Comparison of ENCODE assay signal across 14 cellular contexts in genomic region chr5:14141764-14142163, GRCh38. TPM values are rescaled to one million over a fixed set of nuclear protein-coding genes. Genes with fewer than 3 reads are reported as not detected.
A peak's percentile ranks its signal among the peaks of the same experiment; 100 is the strongest.
DNase-seq lines count a peak whose midpoint lies in the region; ATAC-seq, FAIRE-seq and TF ChIP-seq lines count a peak whose summit lies in the region.
"Had no signal": no experiment of that assay in that cellular context is flagged by ENCODE, and none has a peak within 500 bp of the region (broad histone marks: within the 10 kb centered on the region; RNA-seq: fewer than 3 reads in every experiment).

No MANE protein-coding gene starts in this region.

- TF ChIP-seq POLR2A in GM12878 (IDR thresholded peaks at IDR 0.05; ENCODE audit: low read depth, low read length): no peak

- POLR2A ChIA-PET in BJ (lab: Charles Lee) (interaction anchor here (0.5 kb wide), 1 partner anchor 130 kb away, joined by 3 read pairs; no protein-coding TSS in a partner anchor), GM12878 (lab: Charles Lee) (interaction anchor here (1.2 to 22.7 kb wide), 2 partner anchors 33 to 71 kb away, joined by 6 to 347 read pairs; no protein-coding TSS in a partner anchor)

- no peak for FAIRE-seq in GM12878 (lab: Jason Lieb, UNC)
- FAIRE-seq: bronchial epithelial cell, TTC549 had no signal

- ATAC-seq in GM12878 (no peak), GM18907 (IDR thresholded peaks at IDR 0.05; ENCODE audit: unreplicated experiment) (no peak), HG03108 (IDR thresholded peaks at IDR 0.05; ENCODE audit: unreplicated experiment) (no peak), GM18511 (IDR thresholded peaks at IDR 0.05; ENCODE audit: unreplicated experiment) (no peak)
- ATAC-seq: HCT116 had no signal

- H3K9ac ChIP-seq in HUES48 (ENCODE audit: low read depth, low read length) (no peak overlapping the region), GM12878 (ENCODE audit: control insufficient read depth, insufficient read depth, low read length) (no peak overlapping the region)

- 13% methylated on average over 3 of the region's 3 CpGs for WGBS in GM12878 (ENCODE audit: insufficient coverage, insufficient replicate concordance, low lambda C conversion rate, missing lambda C conversion rate)

- H3K36me3 ChIP-seq in BJ (ENCODE audit: control insufficient read depth, insufficient read depth, low read length) (no peaks in the 10 kb centered on the region; the same call in 1 of the 2 replicates), HUES48 (ENCODE audit: control insufficient read depth, insufficient read depth, low read length) (no peaks in the 10 kb centered on the region), GM12878 (ENCODE audit: control insufficient read depth in 2 of 2, insufficient read depth in 2 of 2, low read length in 1 of 2) (no peaks in the 10 kb centered on the region)

- peaks cover 6% of the 10 kb centered on the region for H3K9me3 Mint-ChIP-seq in nephron
- H3K9me3 Mint-ChIP-seq: activated T-cell treated with anti-CD3 and anti-CD28 coated beads, Interleukin-2, amount 50 U/mL, for 24 hours had no signal

- H3K36me3 Mint-ChIP-seq in nephron (ENCODE audit: low read depth): no peaks in the 10 kb centered on the region

- in situ Hi-C loops in GM12878 (cut with MboI): no loop called here

- DNase-seq in BJ (ENCODE audit: low read depth) (no peak), GM12878 (ENCODE audit: low read depth, low spot score) (no peak), anterior cingulate cortex (lab: John Stamatoyannopoulos, UW) (no peak)
- DNase-seq: activated T-cell treated with anti-CD3 and anti-CD28 coated beads, Interleukin-2, amount 50 U/mL, for 24 hours; KG1; NCI-H2227 treated with DMSO at 0.1 percent for 48 hours had no signal

- H3K27me3 ChIP-seq in BJ (ENCODE audit: control insufficient read depth, insufficient read depth, low read length): no peaks in the 10 kb centered on the region
- H3K27me3 ChIP-seq in HUES48 (ENCODE audit: control insufficient read depth, insufficient read depth, low read length): peaks cover 7% of the 10 kb centered on the region
- H3K27me3 ChIP-seq in GM12878 (replicated peaks in 1 of 2; ENCODE audit: control insufficient read depth in 2 of 2, insufficient read depth in 2 of 2, low read length in 1 of 2): no peaks in the 10 kb centered on the region

- H3K4me3 ChIP-seq in BJ (ENCODE audit: low read depth, low read length): peak overlapping the region; percentile 96; the same call in 1 of the 2 replicates
- peak overlapping the region; percentile 88 for H3K4me3 ChIP-seq in HUES48 (ENCODE audit: low read depth, low read length)
- H3K4me3 ChIP-seq in GM12878: no peak overlapping the region

- H3K4me2 ChIP-seq in GM12878 (ENCODE audit: control insufficient read depth, insufficient read depth): 0 out of 2 replicates have a peak overlapping the region, but pooled peaks have one; percentile 64

- peaks cover 34% of the 10 kb centered on the region for H3K79me2 ChIP-seq in GM12878 (ENCODE audit: control insufficient read depth, insufficient read depth, low read length)

- peaks cover 13% of the 10 kb centered on the region for H3K27me3 Mint-ChIP-seq in nephron (ENCODE audit: low read depth)

- RAD21 ChIA-PET in GM12878 (lab: Charles Lee; ENCODE audit: unreplicated experiment): interaction anchor here (0.8 to 17.7 kb wide), 8 partner anchors 15 to 129 kb away, joined by 4 to 373 read pairs (median 9); no protein-coding TSS in a partner anchor

- H3K9me3 ChIP-seq in HUES48 (ENCODE audit: control insufficient read depth, insufficient read depth, low read length) (no peaks in the 10 kb centered on the region), GM12878 (replicated peaks; ENCODE audit: control insufficient read depth, insufficient read depth, low read length) (no peaks in the 10 kb centered on the region; the same call in 2 of the 3 replicates)

- no peak for TF ChIP-seq RAD21 in GM12878 (IDR thresholded peaks at IDR 0.05; ENCODE audit: insufficient read depth, low read depth, low read length)

- H4K20me1 ChIP-seq in GM12878 (ENCODE audit: control insufficient read depth, insufficient read depth): no peaks in the 10 kb centered on the region

- H3K27ac Mint-ChIP-seq in nephron: no peak overlapping the region
- H3K27ac Mint-ChIP-seq: activated T-cell treated with anti-CD3 and anti-CD28 coated beads, Interleukin-2, amount 50 U/mL, for 24 hours had no signal

- H3K4me1 Mint-ChIP-seq in nephron: peaks cover 53% of the 10 kb centered on the region

- no peak overlapping the region for H2AFZ ChIP-seq in GM12878 (ENCODE audit: control insufficient read depth, low read depth, low read length)

- peaks cover 25% of the 10 kb centered on the region for H3K4me1 ChIP-seq in HUES48 (ENCODE audit: control insufficient read depth, insufficient read depth, low read length)
- H3K4me1 ChIP-seq in GM12878 (ENCODE audit: control insufficient read depth, insufficient read depth, low read length): peaks cover 10% of the 10 kb centered on the region

- no peak for TF ChIP-seq EP300 in GM12878 (IDR thresholded peaks at IDR 0.05; ENCODE audit: borderline replicate concordance in 1 of 2, control insufficient read depth in 1 of 2, low read depth in 2 of 2, low read length in 2 of 2)

- CTCF ChIA-PET in BJ (lab: Yijun Ruan, JAX): interaction anchor here (1.4 to 4.5 kb wide), 3 partner anchors 26 to 152 kb away, joined by 5 to 18 read pairs (median 5); no protein-coding TSS in a partner anchor
- CTCF ChIA-PET in GM12878 (lab: Yijun Ruan, JAX): interaction anchor here (0.7 to 2.0 kb wide), 10 partner anchors 16 to 117 kb away, joined by 3 to 8 read pairs (median 4); no protein-coding TSS in a partner anchor

- SMC1A ChIA-PET in GM12878 (lab: Charles Lee; ENCODE audit: uncharacterized antibody, unreplicated experiment): interaction anchor here (1.0 to 13.1 kb wide), 4 partner anchors 28 to 129 kb away, joined by 3 to 225 read pairs (median 16); no protein-coding TSS in a partner anchor

- no TSS peak for BruUV-seq in GM12878 (replicated peaks; lab: Mats Ljungman, UMichigan)

- intact Hi-C loops in GM12878 (cut with micrococcal nuclease; ENCODE audit: unreplicated experiment): loop anchor here (1.0 kb wide), 1 partner anchor 32 kb away; no protein-coding TSS in a partner anchor

- H3K4me3 Mint-ChIP-seq in nephron: peak overlapping the region; percentile 91 to 93 (median 93)

- TF ChIP-seq CTCF in BJ (IDR thresholded peaks at IDR 0.05; ENCODE audit: insufficient read depth, low read depth, low read length): 0 out of 2 replicates have a peak, but pooled peaks have one; percentile 7
- peak; percentile 15 to 20 (median 19); a peak in 2 of 6 replicates for TF ChIP-seq CTCF in GM12878 (IDR thresholded peaks at IDR 0.05 in 2 of 3, conservative IDR thresholded peaks at IDR 0.05 in 1 of 3; ENCODE audit: control insufficient read depth in 2 of 3, extremely low read depth in 1 of 3, insufficient read depth in 1 of 3, low read depth in 3 of 3, low read length in 3 of 3)
- no peak for TF ChIP-seq CTCF in nephron (IDR thresholded peaks at IDR 0.05; ENCODE audit: unreplicated experiment in 3 of 3)

- no peak overlapping the region for H3K27ac ChIP-seq in HUES48 (ENCODE audit: low read depth, low read length)
- no peak overlapping the region for H3K27ac ChIP-seq in GM12878 (ENCODE audit: control insufficient read depth, insufficient read depth)

TF ChIP-seq in GM12878, 131 proteins besides CTCF, POLR2A, EP300 and RAD21 (continues in another document):
- TF ChIP-seq, protein P1, sequence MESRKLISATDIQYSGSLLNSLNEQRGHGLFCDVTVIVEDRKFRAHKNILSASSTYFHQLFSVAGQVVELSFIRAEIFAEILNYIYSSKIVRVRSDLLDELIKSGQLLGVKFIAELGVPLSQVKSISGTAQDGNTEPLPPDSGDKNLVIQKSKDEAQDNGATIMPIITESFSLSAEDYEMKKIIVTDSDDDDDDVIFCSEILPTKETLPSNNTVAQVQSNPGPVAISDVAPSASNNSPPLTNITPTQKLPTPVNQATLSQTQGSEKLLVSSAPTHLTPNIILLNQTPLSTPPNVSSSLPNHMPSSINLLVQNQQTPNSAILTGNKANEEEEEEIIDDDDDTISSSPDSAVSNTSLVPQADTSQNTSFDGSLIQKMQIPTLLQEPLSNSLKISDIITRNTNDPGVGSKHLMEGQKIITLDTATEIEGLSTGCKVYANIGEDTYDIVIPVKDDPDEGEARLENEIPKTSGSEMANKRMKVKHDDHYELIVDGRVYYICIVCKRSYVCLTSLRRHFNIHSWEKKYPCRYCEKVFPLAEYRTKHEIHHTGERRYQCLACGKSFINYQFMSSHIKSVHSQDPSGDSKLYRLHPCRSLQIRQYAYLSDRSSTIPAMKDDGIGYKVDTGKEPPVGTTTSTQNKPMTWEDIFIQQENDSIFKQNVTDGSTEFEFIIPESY (IDR thresholded peaks at IDR 0.05): no peak
- TF ChIP-seq MTA2 (IDR thresholded peaks at IDR 0.05; ENCODE audit: low read depth) (no peak), ESRRA (IDR thresholded peaks at IDR 0.05; ENCODE audit: low read length) (no peak), IRF4 (IDR thresholded peaks at IDR 0.05; ENCODE audit: low read depth, low read length) (no peak), RUNX3 (IDR thresholded peaks at IDR 0.05; ENCODE audit: low read length) (no peak)

RNA-seq across cellular contexts. Expression of gene TRIO, which starts 1.4 kb away (rescaled TPM):
- polyA plus RNA-seq in BJ (2011; rRNA removed): 124 and 176 TPM in 2 replicates
- 522 and 534 TPM in 2 replicates for polyA minus RNA-seq in BJ (2011; rRNA and poly(A)+ RNA removed)
- total RNA-seq in GM12878 (2013; cell fraction: nucleolus; rRNA removed): 1,689 and 1,819 TPM in 2 replicates
- total RNA-seq in GM12878 (2014; rRNA removed): 49.0 and 50.6 TPM in 2 replicates
- 48.9 and 56.3 TPM in 2 replicates for total RNA-seq in GM12878 (2014; rRNA removed; fragmentation: Illumina TruSeq; extraction: Trizol)
- total RNA-seq in GM12878 (2021): 87.3 and 96.4 TPM in 2 replicates
- polyA plus RNA-seq in GM12878 (2011; ENCODE audit: low read depth): 62.6 TPM
- polyA plus RNA-seq in GM12878 (2011; rRNA removed): 67.6 and 71.9 TPM in 2 replicates
- 46.8 and 51.7 TPM in 2 replicates for polyA plus RNA-seq in GM12878 (2011; cell fraction: cytosol; rRNA removed)
- polyA plus RNA-seq in GM12878 (2011; cell fraction: nucleus; rRNA removed): 366 and 390 TPM in 2 replicates
- 54.9 and 67.5 TPM in 2 replicates for polyA plus RNA-seq in GM12878 (2012)
- 41.3 and 57.2 TPM in 2 replicates for polyA plus RNA-seq in GM12878 (2014; fragmentation: Illumina TruSeq; extraction: Trizol)
- polyA plus RNA-seq in GM12878 (2014; fragmentation: Nextera tagmentation; extraction: Ambion mirVana): 1 to 10 TPM; 5.1 to 5.8 TPM
- 40.2 and 49.4 TPM in 2 replicates for polyA plus RNA-seq in GM12878 (2014; rRNA removed)
- 10 to 100 TPM in 1 of 2 experiments, 1 to 10 TPM in 1; 10.0 to 11.2 TPM for polyA plus RNA-seq in GM12878 (2016; fragmentation: Nextera tagmentation; extraction: Ambion mirVana)
- 414 and 436 TPM in 2 replicates for polyA minus RNA-seq in GM12878 (2011; rRNA and poly(A)+ RNA removed)
- 45.6 and 49.8 TPM in 2 replicates for polyA minus RNA-seq in GM12878 (2011; cell fraction: cytosol; rRNA and poly(A)+ RNA removed)
- polyA minus RNA-seq in GM12878 (2011; cell fraction: nucleus; rRNA and poly(A)+ RNA removed): 344 and 514 TPM in 2 replicates

Comparison
In these comparisons a context has a peak if more than half of its experiments do, and no peak if none do; other contexts are left out.
1. CTCF ChIP-seq: peak in BJ (single experiment) and GM12878 (3 of 3); none in nephron (0 of 3).